ENCODE assay signal across 10 cellular contexts in the genomic region with DNA sequence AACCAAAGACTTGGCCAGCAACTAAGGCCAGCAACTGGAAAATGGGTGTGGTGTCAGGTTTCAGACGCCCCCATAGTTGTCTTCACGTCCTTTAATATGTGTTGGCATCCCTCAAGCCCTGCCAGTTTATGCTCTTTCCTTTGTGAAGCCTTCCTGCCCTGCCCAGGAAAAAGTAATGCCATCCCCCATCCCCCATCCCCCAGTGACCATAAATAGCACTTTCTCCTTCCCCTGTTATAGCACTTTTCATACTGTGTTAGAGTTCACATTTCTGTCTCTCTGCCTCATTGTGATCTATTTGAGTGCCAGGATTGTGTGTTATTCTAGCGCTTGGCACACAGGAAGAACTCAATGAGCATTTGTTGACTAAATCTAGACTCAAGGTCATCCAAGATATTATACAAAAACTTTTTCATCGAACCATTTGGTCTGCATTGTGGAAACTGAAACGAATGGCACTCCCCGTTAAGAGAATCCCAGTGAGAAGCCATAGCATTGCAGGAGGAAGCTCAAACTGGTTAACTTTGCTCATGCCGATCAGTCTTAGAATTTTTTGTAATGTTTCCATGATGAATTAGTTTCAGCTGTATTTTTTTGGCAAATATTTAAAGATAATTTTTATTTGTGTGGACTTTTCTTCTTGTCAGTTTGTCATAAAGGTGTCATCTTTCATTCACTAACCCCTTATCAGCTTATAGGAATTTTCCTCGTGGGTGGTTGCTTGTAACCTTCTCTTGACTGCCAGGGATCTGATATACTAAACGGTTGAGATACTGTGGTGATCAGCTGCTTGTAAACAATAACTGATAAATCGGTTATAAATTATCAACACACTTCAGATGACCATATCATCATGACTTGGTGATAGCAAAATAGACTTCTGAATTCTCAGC. TPM values are rescaled to one million over a fixed set of nuclear protein-coding genes. Genes with fewer than 3 reads are reported as not detected.
DNase-seq lines count a peak whose midpoint lies in the region; ATAC-seq and TF ChIP-seq lines count a peak whose summit lies in the region.
"Had no signal": no experiment of that assay in that cellular context is flagged by ENCODE, and none has a peak within 500 bp of the region (broad histone marks: within the 10 kb centered on the region; RNA-seq: fewer than 3 reads in every experiment).

No MANE protein-coding gene starts in this region.

- ATAC-seq in psoas muscle (peak in 3 of 4 donors; percentile 26 to 44 (median 35)), left lung (no peak)

- H3K27me3 ChIP-seq in SJCRH30 (no peaks in the 10 kb centered on the region), psoas muscle (ENCODE audit: insufficient read depth in 3 of 3, low read length in 2 of 3) (no peaks in the 10 kb centered on the region), left lung (no peaks in the 10 kb centered on the region)
- no peaks in the 10 kb centered on the region for H3K27me3 ChIP-seq in effector memory CD4-positive, alpha-beta T cell (replicated peaks; ENCODE audit: control insufficient read depth, insufficient read depth, low read length, poor library complexity, severe bottlenecking)

- DNase-seq in EH (ENCODE audit: low read depth) = peak; percentile 76
- peak; percentile 45 to 51 for DNase-seq in SJCRH30
- peak; percentile 83 for DNase-seq in fibroblast of gingiva (ENCODE audit: low read depth)
- no peak for DNase-seq in psoas muscle
- no peak for DNase-seq in NCI-H187 (lab: John Stamatoyannopoulos, UW)
- no peak for DNase-seq in left lung
- DNase-seq in effector memory CD4-positive, alpha-beta T cell = no peak
- DNase-seq in middle frontal gyrus (ENCODE audit: extremely low spot score, low spot score) = no peak
- DNase-seq: NCI-H510A had no signal

- H3K36me3 ChIP-seq in SJCRH30 = no peaks in the 10 kb centered on the region
- H3K36me3 ChIP-seq in psoas muscle (ENCODE audit: insufficient read depth in 1 of 2, low read depth in 1 of 2) = no peaks in the 10 kb centered on the region
- H3K36me3 ChIP-seq in left lung = no peaks in the 10 kb centered on the region
- no peaks in the 10 kb centered on the region for H3K36me3 ChIP-seq in effector memory CD4-positive, alpha-beta T cell (ENCODE audit: control insufficient read depth, insufficient read depth, low read length)
- H3K36me3 ChIP-seq: HAP-1 had no signal

- intact Hi-C loops in psoas muscle (cut with DNase I) = loop anchor here (5.0 to 10.0 kb wide), 2 partner anchors 46 to 53 kb away; no protein-coding TSS in a partner anchor
- intact Hi-C loops in left lung (cut with DNase I) = no loop called here

- no peak for TF ChIP-seq CTCF in psoas muscle (IDR thresholded peaks at IDR 0.05)
- TF ChIP-seq CTCF in left lung (IDR thresholded peaks at IDR 0.05) = no peak

- H3K9me3 ChIP-seq in SJCRH30 (replicated peaks) (no peaks in the 10 kb centered on the region), psoas muscle (no peaks in the 10 kb centered on the region), left lung (no peaks in the 10 kb centered on the region)
- H3K9me3 ChIP-seq in effector memory CD4-positive, alpha-beta T cell (ENCODE audit: control insufficient read depth, low read length) = no peaks in the 10 kb centered on the region
- H3K9me3 ChIP-seq: HAP-1 had no signal

- WGBS in psoas muscle, 3 donors = 12 to 19% (median 16%) methylated on average over 10 of the region's 10 CpGs

- peak overlapping the region; percentile 68 for H3K27ac ChIP-seq in SJCRH30
- H3K27ac ChIP-seq in psoas muscle = peak overlapping the region; percentile 46
- peak overlapping the region in 1 of 2 donors; percentile 16 for H3K27ac ChIP-seq in left lung
- H3K27ac ChIP-seq in effector memory CD4-positive, alpha-beta T cell (ENCODE audit: insufficient read depth, low read length, poor library complexity, severe bottlenecking) = no peak overlapping the region

- H3K4me1 ChIP-seq in SJCRH30 (peaks cover 71% of the 10 kb centered on the region), psoas muscle (peaks cover 100% of the 10 kb centered on the region), left lung (peaks cover 39 to 58% of the 10 kb centered on the region in 2 donors)
- H3K4me1 ChIP-seq in effector memory CD4-positive, alpha-beta T cell (ENCODE audit: control insufficient read depth, insufficient read depth, low read length, poor library complexity, severe bottlenecking) = no peaks in the 10 kb centered on the region

- H3K4me3 ChIP-seq in SJCRH30 (peak overlapping the region; percentile 42), psoas muscle (peak overlapping the region; percentile 39), left lung (no peak overlapping the region)
- no peak overlapping the region for H3K4me3 ChIP-seq in effector memory CD4-positive, alpha-beta T cell (ENCODE audit: insufficient read depth, low read depth, low read length, poor library complexity, severe bottlenecking)
- H3K4me3 ChIP-seq: HAP-1 had no signal

RNA-seq across cellular contexts. Expression of gene CRIM1, which starts 15.7 kb away (rescaled TPM):
- 10.2 and 12.6 TPM in 2 replicates for total RNA-seq in SJCRH30 (2014; rRNA removed; shearing (Covaris generic))
- 10 to 100 TPM; 49.8 to 66.2 (median 56.3) TPM for total RNA-seq in psoas muscle
- polyA plus RNA-seq in psoas muscle = 10 to 100 TPM; 10.2 to 68.1 (median 53.1) TPM
- total RNA-seq in left lung = 10 to 100 TPM; 58.0 to 72.9 TPM

Comparison
In these comparisons a context has a peak if more than half of its experiments do, and no peak if none do; other contexts are left out.
1. DNase-seq: peak in EH (single experiment), SJCRH30 (2 of 2) and fibroblast of gingiva (single experiment); none in psoas muscle (0 of 2), NCI-H187 (0 of 2), left lung (0 of 2), effector memory CD4-positive, alpha-beta T cell (0 of 3) and middle frontal gyrus (single experiment).
2. H3K4me3 ChIP-seq: peak in SJCRH30 (single experiment) and psoas muscle (single experiment); none in left lung (0 of 2) and effector memory CD4-positive, alpha-beta T cell (single experiment).
3. intact Hi-C loops: an anchor here in psoas muscle (5.0 to 10.0 kb wide); none called in left lung.